8 cellular contexts compared by ENCODE assay signal in genomic region chr2:63590621-63591408, GRCh38. TPM values are rescaled to one million over a fixed set of nuclear protein-coding genes. Genes with fewer than 3 reads are reported as not detected.
A peak's percentile ranks its signal among the peaks of the same experiment; 100 is the strongest.
DNase-seq lines count a peak whose midpoint lies in the region; ATAC-seq and FAIRE-seq lines count a peak whose summit lies in the region.

No MANE protein-coding gene starts in this region.

- WGBS in small intestine, 3 donors = 39 to 44% (median 41%) methylated on average over 3 of the region's 3 CpGs

- no peaks in the 10 kb centered on the region for H3K27me3 Mint-ChIP-seq in activated T-cell treated with anti-CD3 and anti-CD28 coated beads, Interleukin-2, amount 50 U/mL, for 4 hours (ENCODE audit: low read depth)

- intact Hi-C loops in Right ventricle myocardium superior (cut with DNase I) = no loop called here

- H3K9me3 ChIP-seq in small intestine (ENCODE audit: control insufficient read depth, low read depth) = no peaks in the 10 kb centered on the region

- no peak overlapping the region for H3K27ac ChIP-seq in small intestine (ENCODE audit: low read depth in 1 of 2, low read length in 1 of 2)

- no peaks in the 10 kb centered on the region for H3K27me3 ChIP-seq in small intestine (ENCODE audit: control insufficient read depth in 2 of 2, insufficient read depth in 2 of 2, low read length in 2 of 2)

- DNase-seq in activated T-cell treated with anti-CD3 and anti-CD28 coated beads, Interleukin-2, amount 50 U/mL, for 4 hours = no peak
- DNase-seq in activated T-cell treated with anti-CD3 and anti-CD28 coated beads, Interleukin-2, amount 50 U/mL, for 1 hour = no peak
- peak; percentile 77 for DNase-seq in OCI-M1 (lab: John Stamatoyannopoulos, UW)
- DNase-seq in Right ventricle myocardium superior = peak; percentile 42
- DNase-seq in small intestine = peak; percentile 41
- DNase-seq in 8988T = no peak
- no peak for DNase-seq in HPDE6-E6E7 (ENCODE audit: extremely low spot score)

- H3K4me3 Mint-ChIP-seq in activated T-cell treated with anti-CD3 and anti-CD28 coated beads, Interleukin-2, amount 50 U/mL, for 4 hours = peak overlapping the region; percentile 99

- ATAC-seq in activated T-cell treated with anti-CD3 and anti-CD28 coated beads, Interleukin-2, amount 50 U/mL, for 4 hours = no peak
- ATAC-seq in Right ventricle myocardium superior (ENCODE audit: poor library complexity) (peak; percentile 48), HG02571 (IDR thresholded peaks at IDR 0.05; ENCODE audit: unreplicated experiment) (no peak)

- peaks cover 36% of the 10 kb centered on the region for H3K4me1 Mint-ChIP-seq in activated T-cell treated with anti-CD3 and anti-CD28 coated beads, Interleukin-2, amount 50 U/mL, for 4 hours (ENCODE audit: low read depth)

- peaks cover 16% of the 10 kb centered on the region for H3K36me3 Mint-ChIP-seq in activated T-cell treated with anti-CD3 and anti-CD28 coated beads, Interleukin-2, amount 50 U/mL, for 4 hours (ENCODE audit: insufficient read depth)

- no peak overlapping the region for H3K4me3 ChIP-seq in small intestine (ENCODE audit: low read depth in 1 of 2, low read length in 2 of 2)

- H3K36me3 ChIP-seq in small intestine (ENCODE audit: control insufficient read depth in 2 of 2, insufficient read depth in 2 of 2, low read length in 2 of 2) = peaks cover 1 to 2% of the 10 kb centered on the region in 2 donors

- FAIRE-seq in small intestine (lab: Jason Lieb, UNC) = no peak

- no peaks in the 10 kb centered on the region for H3K9me3 Mint-ChIP-seq in activated T-cell treated with anti-CD3 and anti-CD28 coated beads, Interleukin-2, amount 50 U/mL, for 4 hours

- peaks cover 2 to 8% of the 10 kb centered on the region in 2 donors for H3K4me1 ChIP-seq in small intestine (ENCODE audit: control insufficient read depth in 2 of 2, insufficient read depth in 1 of 2, low read depth in 1 of 2, low read length in 1 of 2)

RNA-seq across cellular contexts. Expression of gene MDH1, which starts 2.1 kb away (rescaled TPM):
- total RNA-seq in activated T-cell treated with anti-CD3 and anti-CD28 coated beads, Interleukin-2, amount 50 U/mL, for 4 hours = 100 to 1,000 TPM; 146 to 161 (median 150) TPM
- 1,328 TPM for total RNA-seq in Right ventricle myocardium superior
- polyA plus RNA-seq in small intestine = 100 to 1,000 TPM; 237 to 401 (median 248) TPM

RNA-seq across cellular contexts. Expression of gene WDPCP, which starts 2.5 kb away (rescaled TPM):
- 1 to 10 TPM; 3.5 to 7.5 (median 5.0) TPM for total RNA-seq in activated T-cell treated with anti-CD3 and anti-CD28 coated beads, Interleukin-2, amount 50 U/mL, for 4 hours
- 12.8 TPM for total RNA-seq in Right ventricle myocardium superior
- polyA plus RNA-seq in small intestine = 1 to 10 TPM; 1.1 to 1.6 (median 1.4) TPM

Comparison
In these comparisons a context has a peak if more than half of its experiments do, and no peak if none do; other contexts are left out.
1. DNase-seq: peak in OCI-M1 (single experiment), Right ventricle myocardium superior (single experiment) and small intestine (single experiment); none in activated T-cell treated with anti-CD3 and anti-CD28 coated beads, Interleukin-2, amount 50 U/mL, for 4 hours (single experiment), activated T-cell treated with anti-CD3 and anti-CD28 coated beads, Interleukin-2, amount 50 U/mL, for 1 hour (single experiment), 8988T (single experiment) and HPDE6-E6E7 (single experiment).